ENCODE assay signal across 2 cellular contexts in the genomic region with DNA sequence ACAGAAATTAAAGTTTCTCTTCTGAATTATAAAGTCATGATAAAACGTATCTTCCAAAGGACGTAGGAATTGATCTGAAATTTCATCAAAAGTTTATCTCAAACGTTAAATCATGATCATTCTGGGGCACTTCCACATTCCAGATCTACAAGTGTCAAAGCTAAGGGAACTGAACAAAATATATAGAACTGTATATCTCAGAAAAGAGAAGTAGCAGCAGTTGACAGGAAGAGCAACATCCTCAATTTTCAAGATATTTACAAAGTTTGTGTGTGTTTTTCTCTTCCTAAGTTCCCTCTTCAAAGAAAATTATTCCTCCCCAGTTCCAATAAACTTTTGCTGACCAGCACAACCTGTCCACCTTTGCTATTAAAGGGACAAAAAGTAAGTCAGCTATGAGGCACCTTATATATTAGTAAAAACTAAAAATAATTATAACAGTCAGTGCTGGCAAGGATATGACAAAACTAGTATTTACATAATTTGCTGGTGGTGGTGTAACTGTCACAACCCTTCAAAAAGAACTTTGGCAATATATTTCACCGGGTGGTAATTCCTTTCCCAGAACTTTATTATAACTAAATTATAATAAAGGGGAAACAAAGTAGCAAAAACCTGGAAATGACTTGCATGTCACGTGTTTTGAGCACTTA.
TF ChIP-seq lines count a peak whose summit lies in the region.

No MANE protein-coding gene starts in this region.

TF ChIP-seq in K562, 482 proteins besides CTCF, POLR2A, EP300 and RAD21 (continued from another document):
- TF ChIP-seq, protein P1, sequence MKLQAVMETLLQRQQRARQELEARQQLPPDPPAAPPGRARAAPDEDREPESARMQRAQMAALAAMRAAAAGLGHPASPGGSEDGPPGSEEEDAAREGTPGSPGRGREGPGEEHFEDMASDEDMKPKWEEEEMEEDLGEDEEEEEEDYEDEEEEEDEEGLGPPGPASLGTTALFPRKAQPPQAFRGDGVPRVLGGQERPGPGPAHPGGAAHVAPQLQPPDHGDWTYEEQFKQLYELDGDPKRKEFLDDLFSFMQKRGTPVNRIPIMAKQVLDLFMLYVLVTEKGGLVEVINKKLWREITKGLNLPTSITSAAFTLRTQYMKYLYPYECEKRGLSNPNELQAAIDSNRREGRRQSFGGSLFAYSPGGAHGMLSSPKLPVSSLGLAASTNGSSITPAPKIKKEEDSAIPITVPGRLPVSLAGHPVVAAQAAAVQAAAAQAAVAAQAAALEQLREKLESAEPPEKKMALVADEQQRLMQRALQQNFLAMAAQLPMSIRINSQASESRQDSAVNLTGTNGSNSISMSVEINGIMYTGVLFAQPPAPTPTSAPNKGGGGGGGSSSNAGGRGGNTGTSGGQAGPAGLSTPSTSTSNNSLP (IDR thresholded peaks at IDR 0.05; ENCODE audit: borderline replicate concordance, low read depth, low read length): no peak
- TF ChIP-seq HIVEP1 (CRISPR knock-in tag; IDR thresholded peaks at IDR 0.05) (no peak), FOXA3 (CRISPR knock-in tag; conservative IDR thresholded peaks at IDR 0.05 in 1 of 2, IDR thresholded peaks at IDR 0.05 in 1 of 2) (0 out of 4 replicates have a peak, but pooled peaks of 1 of the 2 experiments have one; percentile 24), FOXJ2 (tag; IDR thresholded peaks at IDR 0.05) (no peak), RBM25 (IDR thresholded peaks at IDR 0.05; ENCODE audit: low read depth, low read length, severe bottlenecking) (peak; percentile 90)
- TF ChIP-seq, protein P2, sequence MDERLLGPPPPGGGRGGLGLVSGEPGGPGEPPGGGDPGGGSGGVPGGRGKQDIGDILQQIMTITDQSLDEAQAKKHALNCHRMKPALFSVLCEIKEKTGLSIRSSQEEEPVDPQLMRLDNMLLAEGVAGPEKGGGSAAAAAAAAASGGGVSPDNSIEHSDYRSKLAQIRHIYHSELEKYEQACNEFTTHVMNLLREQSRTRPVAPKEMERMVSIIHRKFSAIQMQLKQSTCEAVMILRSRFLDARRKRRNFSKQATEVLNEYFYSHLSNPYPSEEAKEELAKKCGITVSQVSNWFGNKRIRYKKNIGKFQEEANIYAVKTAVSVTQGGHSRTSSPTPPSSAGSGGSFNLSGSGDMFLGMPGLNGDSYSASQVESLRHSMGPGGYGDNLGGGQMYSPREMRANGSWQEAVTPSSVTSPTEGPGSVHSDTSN (CRISPR knock-in tag; IDR thresholded peaks at IDR 0.05; ENCODE audit: low read depth): no peak
- TF ChIP-seq, protein P2 (tag; conservative IDR thresholded peaks at IDR 0.05; ENCODE audit: low read depth): peak; percentile 44

TF ChIP-seq in SK-N-SH treated with all-trans-retinoic acid at 6 μM for 48 hours, 23 proteins besides CTCF, POLR2A, EP300 and RAD21 (continued from another document):
- TF ChIP-seq, protein P3, sequence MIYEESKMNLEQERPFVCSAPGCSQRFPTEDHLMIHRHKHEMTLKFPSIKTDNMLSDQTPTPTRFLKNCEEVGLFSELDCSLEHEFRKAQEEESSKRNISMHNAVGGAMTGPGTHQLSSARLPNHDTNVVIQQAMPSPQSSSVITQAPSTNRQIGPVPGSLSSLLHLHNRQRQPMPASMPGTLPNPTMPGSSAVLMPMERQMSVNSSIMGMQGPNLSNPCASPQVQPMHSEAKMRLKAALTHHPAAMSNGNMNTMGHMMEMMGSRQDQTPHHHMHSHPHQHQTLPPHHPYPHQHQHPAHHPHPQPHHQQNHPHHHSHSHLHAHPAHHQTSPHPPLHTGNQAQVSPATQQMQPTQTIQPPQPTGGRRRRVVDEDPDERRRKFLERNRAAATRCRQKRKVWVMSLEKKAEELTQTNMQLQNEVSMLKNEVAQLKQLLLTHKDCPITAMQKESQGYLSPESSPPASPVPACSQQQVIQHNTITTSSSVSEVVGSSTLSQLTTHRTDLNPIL (CRISPR knock-in tag; IDR thresholded peaks at IDR 0.05; ENCODE audit: low read depth): no peak
- TF ChIP-seq, protein P4, sequence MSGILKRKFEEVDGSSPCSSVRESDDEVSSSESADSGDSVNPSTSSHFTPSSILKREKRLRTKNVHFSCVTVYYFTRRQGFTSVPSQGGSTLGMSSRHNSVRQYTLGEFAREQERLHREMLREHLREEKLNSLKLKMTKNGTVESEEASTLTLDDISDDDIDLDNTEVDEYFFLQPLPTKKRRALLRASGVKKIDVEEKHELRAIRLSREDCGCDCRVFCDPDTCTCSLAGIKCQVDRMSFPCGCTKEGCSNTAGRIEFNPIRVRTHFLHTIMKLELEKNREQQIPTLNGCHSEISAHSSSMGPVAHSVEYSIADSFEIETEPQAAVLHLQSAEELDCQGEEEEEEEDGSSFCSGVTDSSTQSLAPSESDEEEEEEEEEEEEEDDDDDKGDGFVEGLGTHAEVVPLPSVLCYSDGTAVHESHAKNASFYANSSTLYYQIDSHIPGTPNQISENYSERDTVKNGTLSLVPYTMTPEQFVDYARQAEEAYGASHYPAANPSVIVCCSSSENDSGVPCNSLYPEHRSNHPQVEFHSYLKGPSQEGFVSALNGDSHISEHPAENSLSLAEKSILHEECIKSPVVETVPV (CRISPR knock-in tag; IDR thresholded peaks at IDR 0.05): no peak
- no peak for TF ChIP-seq ZFP3 (CRISPR knock-in tag; IDR thresholded peaks at IDR 0.05)
- TF ChIP-seq BACH2 (CRISPR knock-in tag; IDR thresholded peaks at IDR 0.05; ENCODE audit: borderline replicate concordance): no peak
